9 cellular contexts compared by ENCODE assay signal in genomic region chr9:1051286-1052118, GRCh38. TPM values are rescaled to one million over a fixed set of nuclear protein-coding genes. Genes with fewer than 3 reads are reported as not detected.
DNase-seq lines count a peak whose midpoint lies in the region; ATAC-seq and TF ChIP-seq lines count a peak whose summit lies in the region.
"Had no signal": no experiment of that assay in that cellular context is flagged by ENCODE, and none has a peak within 500 bp of the region (broad histone marks: within the 10 kb centered on the region; RNA-seq: fewer than 3 reads in every experiment).

No MANE protein-coding gene starts in this region.

- H3K4me3 ChIP-seq in CD8-positive, alpha-beta memory T cell (ENCODE audit: low read length), result peak overlapping the region; percentile 15
- H3K4me3 ChIP-seq in iPS-20b (ENCODE audit: low read length) (peak overlapping the region; percentile 51; the same call in 1 of the 2 replicates), smooth muscle cell (peak overlapping the region; percentile 13)

- peaks cover 0 to 6% (median 5%) of the 10 kb centered on the region in 3 donors for H3K36me3 Mint-ChIP-seq in CD8-positive, alpha-beta memory T cell
- H3K36me3 Mint-ChIP-seq in activated CD8-positive, alpha-beta T cell treated with anti-CD3 and anti-CD28 coated beads for 36 hours (ENCODE audit: low read depth), result no peaks in the 10 kb centered on the region

- no peak for TF ChIP-seq CTCF in activated CD8-positive, alpha-beta T cell treated with anti-CD3 and anti-CD28 coated beads for 36 hours (IDR thresholded peaks at IDR 0.05)
- TF ChIP-seq CTCF in smooth muscle cell (IDR thresholded peaks at IDR 0.05; ENCODE audit: borderline replicate concordance, insufficient read depth, poor library complexity, severe bottlenecking), result no peak

- H3K36me3 ChIP-seq in CD8-positive, alpha-beta memory T cell (ENCODE audit: insufficient read depth, low read length), result no peaks in the 10 kb centered on the region
- no peaks in the 10 kb centered on the region for H3K36me3 ChIP-seq in iPS-20b (ENCODE audit: insufficient read depth, low read depth, low read length)
- no peaks in the 10 kb centered on the region for H3K36me3 ChIP-seq in smooth muscle cell (ENCODE audit: low read depth)

- H3K4me1 Mint-ChIP-seq in CD8-positive, alpha-beta memory T cell, result peaks cover 37 to 52% (median 48%) of the 10 kb centered on the region in 3 donors
- H3K4me1 Mint-ChIP-seq in activated CD8-positive, alpha-beta T cell treated with anti-CD3 and anti-CD28 coated beads for 36 hours (ENCODE audit: low read depth), result peaks cover 40% of the 10 kb centered on the region

- H3K9me3 ChIP-seq in CD8-positive, alpha-beta memory T cell (ENCODE audit: low read length), result no peaks in the 10 kb centered on the region
- H3K9me3 ChIP-seq in iPS-20b (ENCODE audit: insufficient read depth, low read depth, low read length) (no peaks in the 10 kb centered on the region; the same call in 1 of the 2 replicates), smooth muscle cell (replicated peaks; ENCODE audit: low read depth) (no peaks in the 10 kb centered on the region)

- CTCF ChIA-PET in CD8-positive, alpha-beta memory T cell (lab: Charles Lee), result no interaction called here
- CTCF ChIA-PET in activated CD8-positive, alpha-beta T cell treated with anti-CD3 and anti-CD28 coated beads for 36 hours (lab: Charles Lee), result no interaction called here

- POLR2A ChIA-PET in CD8-positive, alpha-beta memory T cell (lab: Charles Lee), result no interaction called here
- POLR2A ChIA-PET in activated CD8-positive, alpha-beta T cell treated with anti-CD3 and anti-CD28 coated beads for 36 hours (lab: Charles Lee), result no interaction called here

- H3K27ac ChIP-seq in CD8-positive, alpha-beta memory T cell (ENCODE audit: low read depth, low read length), result no peak overlapping the region
- H3K27ac ChIP-seq in iPS-20b (ENCODE audit: low read length), result no peak overlapping the region
- no peak overlapping the region for H3K27ac ChIP-seq in smooth muscle cell (ENCODE audit: low read depth)

- no peaks in the 10 kb centered on the region for H4K20me1 ChIP-seq in smooth muscle cell (ENCODE audit: low read depth)

- no peaks in the 10 kb centered on the region for H3F3A ChIP-seq in smooth muscle cell (ENCODE audit: low read depth)

- intact Hi-C loops in activated CD8-positive, alpha-beta T cell treated with anti-CD3 and anti-CD28 coated beads for 36 hours (cut with micrococcal nuclease), result loop anchor here (5.0 kb wide), 1 partner anchor 209 kb away; the partner anchor contains the start of gene DMRT1

- peak overlapping the region; percentile 54 for H3K4me2 ChIP-seq in smooth muscle cell

- no peak for DNase-seq in CD8-positive, alpha-beta memory T cell
- DNase-seq in activated CD8-positive, alpha-beta T cell treated with anti-CD3 and anti-CD28 coated beads for 36 hours, result peak; percentile 41
- DNase-seq in smooth muscle cell (lab: John Stamatoyannopoulos, UW; ENCODE audit: unreplicated experiment), result no peak
- DNase-seq in epidermal melanocyte (ENCODE audit: insufficient read length, low spot score), result no peak
- no peak for DNase-seq in NK-92 treated with Interleukin-12 subunit alpha and Interleukin-12 subunit beta, amount 100 ng/mL, for 24 hours (lab: John Stamatoyannopoulos, UW)
- no peak for DNase-seq in CD1c-positive myeloid dendritic cell (ENCODE audit: extremely low spot score)

- H3K4me3 Mint-ChIP-seq in CD8-positive, alpha-beta memory T cell, result peak overlapping the region in 3 of 7 donors; percentile 44 to 73 (median 48)
- no peak overlapping the region for H3K4me3 Mint-ChIP-seq in activated CD8-positive, alpha-beta T cell treated with anti-CD3 and anti-CD28 coated beads for 36 hours

- WGBS in smooth muscle cell (ENCODE audit: low lambda C conversion rate), result 52% methylated on average over 87 of the region's 88 CpGs

- no peaks in the 10 kb centered on the region for H3K79me2 ChIP-seq in smooth muscle cell (ENCODE audit: low read depth)

- H3K27me3 Mint-ChIP-seq in CD8-positive, alpha-beta memory T cell, result peaks cover 72 to 80% of the 10 kb centered on the region in 2 donors
- H3K27me3 Mint-ChIP-seq in activated CD8-positive, alpha-beta T cell treated with anti-CD3 and anti-CD28 coated beads for 36 hours, result peaks cover 80% of the 10 kb centered on the region

- no peak overlapping the region for H2AFZ ChIP-seq in smooth muscle cell (ENCODE audit: low read depth)

- peaks cover 8 to 29% (median 14%) of the 10 kb centered on the region in 5 donors for H3K9me3 Mint-ChIP-seq in CD8-positive, alpha-beta memory T cell
- H3K9me3 Mint-ChIP-seq in activated CD8-positive, alpha-beta T cell treated with anti-CD3 and anti-CD28 coated beads for 36 hours, result peaks cover 10% of the 10 kb centered on the region

- H3K27ac Mint-ChIP-seq in CD8-positive, alpha-beta memory T cell, result no peak overlapping the region
- no peak overlapping the region for H3K27ac Mint-ChIP-seq in activated CD8-positive, alpha-beta T cell treated with anti-CD3 and anti-CD28 coated beads for 36 hours
- H3K27ac Mint-ChIP-seq: stimulated activated naive CD8-positive, alpha-beta T cell treated with anti-CD3 and anti-CD28 coated beads, Interleukin-15, Interleukin-2, amounts not matched to agents 100 ng/mL and 50 ng/mL, for 24 hours had no signal

- ATAC-seq in GM21360 (IDR thresholded peaks at IDR 0.05; ENCODE audit: unreplicated experiment), result peak; percentile 49
- no peak for ATAC-seq in activated CD8-positive, alpha-beta T cell treated with anti-CD3 and anti-CD28 coated beads for 36 hours

- H3K4me1 ChIP-seq in CD8-positive, alpha-beta memory T cell (ENCODE audit: insufficient read depth, low read length), result peaks cover 27% of the 10 kb centered on the region
- H3K4me1 ChIP-seq in iPS-20b (ENCODE audit: insufficient read depth, low read length) (no peaks in the 10 kb centered on the region; the same call in none of the 2 replicates), smooth muscle cell (ENCODE audit: low read depth) (no peaks in the 10 kb centered on the region)

- H3K27me3 ChIP-seq in CD8-positive, alpha-beta memory T cell (ENCODE audit: insufficient read depth, low read length, poor library complexity, severe bottlenecking), result peaks cover 54% of the 10 kb centered on the region
- H3K27me3 ChIP-seq in iPS-20b (ENCODE audit: insufficient read depth, low read length) (peaks cover 100% of the 10 kb centered on the region), smooth muscle cell (ENCODE audit: low read depth) (no peaks in the 10 kb centered on the region)

- H3K9ac ChIP-seq in iPS-20b (ENCODE audit: low read depth, low read length) (no peak overlapping the region), smooth muscle cell (ENCODE audit: low read depth) (no peak overlapping the region)

RNA-seq across cellular contexts. Expression of gene DMRT2, which starts 1.3 kb away (rescaled TPM):
- total RNA-seq in CD8-positive, alpha-beta memory T cell, result not detected
- 0.23 TPM for polyA plus RNA-seq in CD8-positive, alpha-beta memory T cell
- not detected for total RNA-seq in activated CD8-positive, alpha-beta T cell treated with anti-CD3 and anti-CD28 coated beads for 36 hours
- not detected in 2 replicates for total RNA-seq in smooth muscle cell
- polyA plus RNA-seq in smooth muscle cell, result not detected in 2 replicates
